In genomic region chr7:21344900-21345299, GRCh38 we compare ENCODE assay signal across 7 cellular contexts.
A peak's percentile ranks its signal among the peaks of the same experiment; 100 is the strongest.
DNase-seq lines count a peak whose midpoint lies in the region; ATAC-seq, FAIRE-seq and TF ChIP-seq lines count a peak whose summit lies in the region.
"Not testable (repeated sequence)": the region's sequence is repeated elsewhere in the genome, so short reads cannot be mapped to it uniquely, and the experiment has no call there.

No MANE protein-coding gene starts in this region.

- H3K27ac Mint-ChIP-seq in WTC11, result not testable (repeated sequence)

- not testable (repeated sequence) for H3K79me2 ChIP-seq in H1 (ENCODE audit: control insufficient read depth in 1 of 2, insufficient read depth in 2 of 2, low read length in 2 of 2)

- H3K27me3 ChIP-seq in H1 (replicated peaks in 1 of 4; ENCODE audit: control insufficient read depth in 3 of 4, extremely low read depth in 1 of 4, insufficient read depth in 3 of 4, low read length in 3 of 4), result not testable (repeated sequence)

- H3K4me3 Mint-ChIP-seq in WTC11, result not testable (repeated sequence)

- CTCF ChIA-PET in WTC11 (lab: Charles Lee), result interaction anchor here (0.6 to 1.2 kb wide), 3 partner anchors 33 to 422 kb away, joined by 3 to 5 read pairs (median 5); partner anchors contain the start of gene SP4
- CTCF ChIA-PET in H1 (lab: Charles Lee; ENCODE audit: partially characterized antibody), result interaction anchor here (0.6 to 1.2 kb wide), 2 partner anchors 15 to 75 kb away, joined by 3 read pairs; no protein-coding TSS in a partner anchor

- not testable (repeated sequence) for H3K36me3 ChIP-seq in H1 (ENCODE audit: control insufficient read depth in 2 of 4, insufficient read depth in 4 of 4, low read length in 3 of 4); mucosa of descending colon (ENCODE audit: low read depth)

- intact Hi-C loops in mucosa of descending colon (cut with DNase I, micrococcal nuclease), result not testable (repeated sequence)

- H3K9me3 Mint-ChIP-seq in WTC11, result peaks cover 12% of the 10 kb centered on the region

- H2BK120ac ChIP-seq in H1 (replicated peaks; ENCODE audit: low read depth, low read length), result not testable (repeated sequence)

- H4K5ac ChIP-seq in H1 (ENCODE audit: insufficient read length, low read depth, low read length), result not testable (repeated sequence)

- ATAC-seq in GM21723 (IDR thresholded peaks at IDR 0.05; ENCODE audit: unreplicated experiment) (peak; percentile 10), HG03432 (IDR thresholded peaks at IDR 0.05; ENCODE audit: unreplicated experiment) (peak; percentile 27), WTC11 (peak; percentile 43), mucosa of descending colon (peak; percentile 66)

- H4K20me1 ChIP-seq in H1 (replicated peaks in 1 of 2; ENCODE audit: control insufficient read depth in 1 of 2, insufficient read depth in 2 of 2, low read length in 2 of 2), result not testable (repeated sequence)

- not testable (repeated sequence) for H3K4ac ChIP-seq in H1 (replicated peaks; ENCODE audit: insufficient read length, low read depth, low read length)

- H2BK12ac ChIP-seq in H1 (ENCODE audit: low read depth, low read length), result not testable (repeated sequence)

- WGBS in H1 (ENCODE audit: extremely low coverage in 1 of 2, insufficient coverage in 1 of 2, insufficient read length in 1 of 2, insufficient replicate concordance in 2 of 2, low coverage in 1 of 2, low lambda C conversion rate in 2 of 2, missing lambda C conversion rate in 1 of 2), 2 experiments, result 80% methylated on average over 7 of the region's 7 CpGs; no CpG with 5 or more reads in 1 of the 2 experiments

- not testable (repeated sequence) for TF ChIP-seq RAD21 in H1 (IDR thresholded peaks at IDR 0.05 in 1 of 2, conservative IDR thresholded peaks at IDR 0.05 in 1 of 2; ENCODE audit: low read depth in 2 of 2, low read length in 2 of 2)

- H3K4me2 ChIP-seq in H1 (ENCODE audit: insufficient read depth in 1 of 2, low read depth in 2 of 2, low read length in 2 of 2), result not testable (repeated sequence)

- not testable (repeated sequence) for TF ChIP-seq POLR2A in H1 (IDR thresholded peaks at IDR 0.05; ENCODE audit: control extremely low read depth in 1 of 2, low read depth in 2 of 2, low read length in 2 of 2)

- H2BK20ac ChIP-seq in H1 (ENCODE audit: low read length), result not testable (repeated sequence)

- H3K4me1 Mint-ChIP-seq in WTC11, result peaks cover 17% of the 10 kb centered on the region

- not testable (repeated sequence) for H3K9ac ChIP-seq in H1 (replicated peaks in 1 of 4; ENCODE audit: extremely low read depth in 1 of 4, low read depth in 3 of 4, low read length in 3 of 4)

- H2BK5ac ChIP-seq in H1 (ENCODE audit: low read depth, low read length), result not testable (repeated sequence)

- not testable (repeated sequence) for H3K23ac ChIP-seq in H1 (ENCODE audit: insufficient read length)

- not testable (repeated sequence) for TF ChIP-seq CTCF in GM12865 (IDR thresholded peaks at IDR 0.05; ENCODE audit: insufficient read depth, low read depth, low read length, missing control alignments); WTC11 (IDR thresholded peaks at IDR 0.05); H1 (IDR thresholded peaks at IDR 0.05; ENCODE audit: control extremely low read depth in 1 of 3, insufficient read depth in 1 of 3, low read depth in 1 of 3, low read length in 3 of 3); mucosa of descending colon (IDR thresholded peaks at IDR 0.05)

- H3K27me3 Mint-ChIP-seq in WTC11 (ENCODE audit: low read depth), result not testable (repeated sequence)

- not testable (repeated sequence) for H4K91ac ChIP-seq in H1 (replicated peaks; ENCODE audit: insufficient read length, low read length)

- not testable (repeated sequence) for H3K79me1 ChIP-seq in H1 (ENCODE audit: low read depth, low read length)

- H4K8ac ChIP-seq in H1 (ENCODE audit: extremely low read depth, insufficient read depth, low read length), result not testable (repeated sequence)

- not testable (repeated sequence) for H3K27ac ChIP-seq in H1 (ENCODE audit: low read depth, low read length)

- POLR2A ChIA-PET in WTC11 (lab: Charles Lee), result interaction anchor here (1.4 kb wide), 1 partner anchor 83 kb away, joined by 4 read pairs; the partner anchor contains the start of gene SP4
- POLR2A ChIA-PET in H1 (lab: Charles Lee; ENCODE audit: partially characterized antibody), result interaction anchor here (1.6 kb wide), 1 partner anchor 14 kb away, joined by 4 read pairs; no protein-coding TSS in a partner anchor

- not testable (repeated sequence) for H3K36me3 Mint-ChIP-seq in WTC11

- not testable (repeated sequence) for H3K14ac ChIP-seq in H1 (ENCODE audit: insufficient read length)

- not testable (repeated sequence) for H3K9me3 ChIP-seq in H1 (ENCODE audit: insufficient read depth in 2 of 2, low read depth in 1 of 2, low read length in 1 of 2); mucosa of descending colon

- H2AFZ ChIP-seq in H1 (ENCODE audit: low read length), result 0 out of 2 replicates have a peak overlapping the region, but pooled peaks have one; percentile 17

- not testable (repeated sequence) for H3K23me2 ChIP-seq in H1 (ENCODE audit: low read depth, low read length)

- DNase-seq in A172 (ENCODE audit: low spot score), result peak; percentile 53
- not testable (repeated sequence) for DNase-seq in GM12865 (ENCODE audit: low read depth); WTC11 (ENCODE audit: low spot score); H1 (ENCODE audit: low read depth in 1 of 2, low spot score in 2 of 2)
- DNase-seq in mucosa of descending colon, result peak in 1 of 3 donors; percentile 32

- H2BK15ac ChIP-seq in H1 (ENCODE audit: low read length), result not testable (repeated sequence)

- H3K4me1 ChIP-seq in H1 (replicated peaks in 1 of 4; ENCODE audit: control insufficient read depth in 3 of 4, insufficient read depth in 4 of 4, low read length in 3 of 4); mucosa of descending colon (ENCODE audit: low read depth): not testable (repeated sequence)

- FAIRE-seq in H1 (lab: Jason Lieb, UNC), result not testable (repeated sequence)

- H3K18ac ChIP-seq in H1 (ENCODE audit: extremely low read depth, low read length), result not testable (repeated sequence)

- TF ChIP-seq EP300 in H1 (IDR thresholded peaks at IDR 0.05; ENCODE audit: borderline replicate concordance in 1 of 2, low read depth in 2 of 2, low read length in 2 of 2), result not testable (repeated sequence)

- 0 out of 2 replicates have a peak overlapping the region, but pooled peaks have one; percentile 6 for H3K4me3 ChIP-seq in GM12865 (ENCODE audit: low read depth, low read length)
- H3K4me3 ChIP-seq in H1 (ENCODE audit: extremely low read depth in 1 of 4, insufficient read depth in 2 of 4, low read depth in 3 of 4, low read length in 4 of 4); mucosa of descending colon: not testable (repeated sequence)

- H3K56ac ChIP-seq in H1 (replicated peaks; ENCODE audit: insufficient read length, low read depth, low read length), result not testable (repeated sequence)

- H2AK5ac ChIP-seq in H1 (ENCODE audit: low read depth, low read length), result not testable (repeated sequence)

Comparison
In these comparisons a context has a peak if more than half of its experiments do, and no peak if none do; other contexts are left out.
1. ATAC-seq: peak in every context shown above with its lines; median percentile 66 in mucosa of descending colon; 43 in WTC11; 27 in HG03432; 10 in GM21723.